In genomic region chr5:84290161-84290560, GRCh38 we compare ENCODE assay signal across 14 cellular contexts.
DNase-seq lines count a peak whose midpoint lies in the region; ATAC-seq and TF ChIP-seq lines count a peak whose summit lies in the region.
"Had no signal": no experiment of that assay in that cellular context is flagged by ENCODE, and none has a peak within 500 bp of the region (broad histone marks: within the 10 kb centered on the region; RNA-seq: fewer than 3 reads in every experiment).

No MANE protein-coding gene starts in this region.

- no peak for TF ChIP-seq CTCF in HEK293 (tag by site-specific recombination; IDR thresholded peaks at IDR 0.05)

- no peak overlapping the region for H3K4me3 ChIP-seq in HEK293 (ENCODE audit: low read depth, low read length)
- H3K4me3 ChIP-seq: suprapubic skin had no signal

- no peaks in the 10 kb centered on the region for H3K36me3 ChIP-seq in HEK293 (ENCODE audit: control insufficient read depth in 2 of 2, insufficient read depth in 1 of 2, low read length in 2 of 2)
- H3K36me3 ChIP-seq: suprapubic skin had no signal

- DNase-seq in amniotic epithelial cell (ENCODE audit: low read depth) (peak; percentile 88), islet precursor cell (peak; percentile 68)
- DNase-seq: activated T-cell treated with anti-CD3 and anti-CD28 coated beads, Interleukin-2, amount 50 U/mL, for 24 hours; amniotic stem cell; COR-L47; hippocampal formation; NCI-H1048; retina had no signal

- no peak for ATAC-seq in HG03432 (IDR thresholded peaks at IDR 0.05; ENCODE audit: unreplicated experiment)
- no peak for ATAC-seq in HG03342 (IDR thresholded peaks at IDR 0.05; ENCODE audit: unreplicated experiment)
- no peak for ATAC-seq in GM19395 (IDR thresholded peaks at IDR 0.05; ENCODE audit: unreplicated experiment)

- CTCF ChIA-PET in HEK293 (lab: Yijun Ruan, JAX), result interaction anchor here (0.6 to 2.1 kb wide), 3 partner anchors 11 to 573 kb away, joined by 3 to 6 read pairs (median 4); no protein-coding TSS in a partner anchor

- no peaks in the 10 kb centered on the region for H3K9me3 ChIP-seq in HEK293 (ENCODE audit: control insufficient read depth, insufficient read depth, low read depth, low read length)
- H3K9me3 ChIP-seq: suprapubic skin had no signal

- peak overlapping the region; percentile 9; the same call in 1 of the 2 replicates for H3K27ac ChIP-seq in HEK293 (ENCODE audit: extremely low read depth, low read depth, low read length)
- peak overlapping the region; percentile 82 for H3K27ac ChIP-seq in temporal lobe (ENCODE audit: low read depth, low read length)
- H3K27ac ChIP-seq: suprapubic skin had no signal

- POLR2A ChIA-PET in HEK293 (lab: Yijun Ruan, JAX), result interaction anchor here (0.7 to 1.1 kb wide), 3 partner anchors 9 to 93 kb away, joined by 3 read pairs; no protein-coding TSS in a partner anchor

- H3K4me1 ChIP-seq in HEK293 (ENCODE audit: control insufficient read depth, insufficient read depth, low read length), result peaks cover 33% of the 10 kb centered on the region
- H3K4me1 ChIP-seq: suprapubic skin had no signal

TF ChIP-seq in HEK293, 187 proteins besides CTCF, POLR2A, EP300 and RAD21 (continues in another document):
- no peak for TF ChIP-seq ZBTB11 (tag by site-specific recombination; conservative IDR thresholded peaks at IDR 0.05; ENCODE audit: low read depth)
- peak; percentile 33; the same call in 1 of the 2 replicates for TF ChIP-seq ZNF639 (tag by site-specific recombination; IDR thresholded peaks at IDR 0.05)
- no peak for TF ChIP-seq ZNF404 (tag by site-specific recombination; IDR thresholded peaks at IDR 0.05)
- TF ChIP-seq ZNF221 (tag by site-specific recombination; IDR thresholded peaks at IDR 0.05; ENCODE audit: borderline replicate concordance), result no peak
- peak; percentile 87 for TF ChIP-seq ZBTB17 (tag by site-specific recombination; IDR thresholded peaks at IDR 0.05)
- TF ChIP-seq ZEB2 (tag by site-specific recombination; IDR thresholded peaks at IDR 0.05), result peak; percentile 85
- peak; percentile 81; the same call in 1 of the 2 replicates for TF ChIP-seq MZF1 (tag by site-specific recombination; IDR thresholded peaks at IDR 0.05; ENCODE audit: borderline replicate concordance)
- TF ChIP-seq ZNF248 (tag by site-specific recombination; IDR thresholded peaks at IDR 0.05), result no peak
- TF ChIP-seq ZNF600 (tag by site-specific recombination; IDR thresholded peaks at IDR 0.05), result peak; percentile 80
- TF ChIP-seq ZNF121 (tag by site-specific recombination; IDR thresholded peaks at IDR 0.05), result no peak
- no peak for TF ChIP-seq ZNF707 (tag by site-specific recombination; IDR thresholded peaks at IDR 0.05)
- TF ChIP-seq ZNF548 (tag by site-specific recombination; IDR thresholded peaks at IDR 0.05), result no peak
- TF ChIP-seq ATF2 (tag by site-specific recombination; IDR thresholded peaks at IDR 0.05; ENCODE audit: low read depth), result peak; percentile 94
- TF ChIP-seq INSM2 (tag by site-specific recombination; IDR thresholded peaks at IDR 0.05), result 0 out of 2 replicates have a peak, but pooled peaks have one; percentile 26
- TF ChIP-seq ZNF449 (tag by site-specific recombination; IDR thresholded peaks at IDR 0.05), result no peak
- no peak for TF ChIP-seq ZNF513 (tag by site-specific recombination; IDR thresholded peaks at IDR 0.05)
- no peak; the same call in 1 of the 2 replicates for TF ChIP-seq SP3 (tag by site-specific recombination; IDR thresholded peaks at IDR 0.05)
- TF ChIP-seq ZNF335 (tag by site-specific recombination; conservative IDR thresholded peaks at IDR 0.05), result peak; percentile 37; the same call in 1 of the 2 replicates
- TF ChIP-seq SP7 (tag by site-specific recombination; IDR thresholded peaks at IDR 0.05), result peak; percentile 80
- TF ChIP-seq ZNF629 (tag by site-specific recombination; IDR thresholded peaks at IDR 0.05), result peak; percentile 74
- no peak for TF ChIP-seq ZNF664 (tag by site-specific recombination; IDR thresholded peaks at IDR 0.05)
